Comparison of ENCODE assay signal across 22 cellular contexts in genomic region chr16:66399930-66400329, GRCh38. TPM values are rescaled to one million over a fixed set of nuclear protein-coding genes. Genes with fewer than 3 reads are reported as not detected.
DNase-seq lines count a peak whose midpoint lies in the region; FAIRE-seq and TF ChIP-seq lines count a peak whose summit lies in the region.
"Had no signal": no experiment of that assay in that cellular context is flagged by ENCODE, and none has a peak within 500 bp of the region (broad histone marks: within the 10 kb centered on the region; RNA-seq: fewer than 3 reads in every experiment).

No MANE protein-coding gene starts in this region.

- H3K9me1 ChIP-seq in endothelial cell of umbilical vein (replicated peaks; ENCODE audit: control insufficient read depth, extremely low read depth, insufficient read depth, low read length) = no peaks in the 10 kb centered on the region

- H3K4me1 Mint-ChIP-seq in neural progenitor cell = peaks cover 12% of the 10 kb centered on the region
- H3K4me1 Mint-ChIP-seq: activated naive CD8-positive, alpha-beta T cell treated with anti-CD3 and anti-CD28 coated beads, Interleukin-2, amount 10 ng/mL, durations not matched to agents 7 days and 5 days; CD14-positive monocyte; naive B cell had no signal

- H3K27me3 Mint-ChIP-seq in neural progenitor cell (ENCODE audit: insufficient read depth, low read depth) = peaks cover 19% of the 10 kb centered on the region

- FAIRE-seq in endothelial cell of umbilical vein (lab: Jason Lieb, UNC) (peak; percentile 26), RCC 7860 (lab: Jason Lieb, UNC) (no peak)

- dilution Hi-C loops in endothelial cell of umbilical vein (cut with MboI; ENCODE audit: extremely low pct_ligation_motif_present, low sequenced_read_pairs) = no loop called here

- no TSS peak for BruUV-seq in endothelial cell of umbilical vein (replicated peaks; lab: Mats Ljungman, UMichigan)

- CTCF ChIA-PET in endothelial cell of umbilical vein (lab: Charles Lee) = interaction anchor here (1.0 to 1.7 kb wide), 3 partner anchors 9 to 43 kb away, joined by 3 to 4 read pairs (median 4); no protein-coding TSS in a partner anchor

- H3K4me3 ChIP-seq in GM23248 = no peak overlapping the region
- H3K4me3 ChIP-seq in endothelial cell of umbilical vein (replicated peaks in 1 of 3; ENCODE audit: insufficient read depth in 1 of 3, low read depth in 1 of 3, low read length in 3 of 3) = no peak overlapping the region
- no peak overlapping the region for H3K4me3 ChIP-seq in neural progenitor cell
- no peak overlapping the region for H3K4me3 ChIP-seq in esophagus squamous epithelium
- H3K4me3 ChIP-seq: breast epithelium, lower lobe of right lung, SJSA1, suprapubic skin had no signal

- no peak overlapping the region for H3K9ac ChIP-seq in GM23248
- no peak overlapping the region for H3K9ac ChIP-seq in endothelial cell of umbilical vein (replicated peaks; ENCODE audit: extremely low read depth, insufficient read depth, low read length)
- no peak overlapping the region for H3K9ac ChIP-seq in neural progenitor cell

- no peaks in the 10 kb centered on the region for H4K20me1 ChIP-seq in GM23248 (ENCODE audit: insufficient read depth)
- H4K20me1 ChIP-seq in endothelial cell of umbilical vein (replicated peaks; ENCODE audit: control insufficient read depth, extremely low read depth, insufficient read depth, low read length) = no peaks in the 10 kb centered on the region
- no peaks in the 10 kb centered on the region for H4K20me1 ChIP-seq in neural progenitor cell (ENCODE audit: low read depth)

- H3K27ac ChIP-seq in GM23248 (no peak overlapping the region), endothelial cell of umbilical vein (ENCODE audit: insufficient read depth, low read depth, low read length) (no peak overlapping the region), neural progenitor cell (no peak overlapping the region), esophagus squamous epithelium (no peak overlapping the region)
- H3K27ac ChIP-seq: breast epithelium, lower lobe of right lung, SJSA1, suprapubic skin had no signal

- H3K36me3 ChIP-seq in GM23248 (ENCODE audit: low read depth) (no peaks in the 10 kb centered on the region), endothelial cell of umbilical vein (ENCODE audit: control insufficient read depth in 2 of 2, extremely low read depth in 1 of 2, insufficient read depth in 2 of 2, low read length in 2 of 2) (peaks cover 64 to 67% of the 10 kb centered on the region in 2 experiments), neural progenitor cell (no peaks in the 10 kb centered on the region), esophagus squamous epithelium (peaks cover 0 to 12% (median 0%) of the 10 kb centered on the region in 3 donors)
- H3K36me3 ChIP-seq: breast epithelium, SJSA1 had no signal

- no peak overlapping the region for H3K27ac Mint-ChIP-seq in neural progenitor cell
- H3K27ac Mint-ChIP-seq: activated naive CD8-positive, alpha-beta T cell treated with anti-CD3 and anti-CD28 coated beads, Interleukin-2, amount 10 ng/mL, durations not matched to agents 7 days and 5 days; CD14-positive monocyte; naive B cell had no signal

- no peaks in the 10 kb centered on the region for H3K9me2 ChIP-seq in GM23248 (ENCODE audit: insufficient read depth)

- H3K4me3 Mint-ChIP-seq in neural progenitor cell = no peak overlapping the region
- H3K4me3 Mint-ChIP-seq: activated naive CD8-positive, alpha-beta T cell treated with anti-CD3 and anti-CD28 coated beads, Interleukin-2, amount 10 ng/mL, durations not matched to agents 7 days and 5 days; CD14-positive monocyte; naive B cell had no signal

- H3K9me3 Mint-ChIP-seq in neural progenitor cell = peaks cover 3% of the 10 kb centered on the region
- H3K9me3 Mint-ChIP-seq: activated naive CD8-positive, alpha-beta T cell treated with anti-CD3 and anti-CD28 coated beads, Interleukin-2, amount 10 ng/mL, durations not matched to agents 7 days and 5 days had no signal

- H3K9me3 ChIP-seq in GM23248 (ENCODE audit: low read depth) (no peaks in the 10 kb centered on the region), endothelial cell of umbilical vein (replicated peaks; ENCODE audit: control insufficient read depth, insufficient read depth, low read length) (no peaks in the 10 kb centered on the region), neural progenitor cell (ENCODE audit: low read depth) (no peaks in the 10 kb centered on the region), esophagus squamous epithelium (peaks cover 0 to under 1% (median 0%) of the 10 kb centered on the region in 3 donors)
- H3K9me3 ChIP-seq: breast epithelium, lower lobe of right lung, SJSA1, suprapubic skin had no signal

- no peaks in the 10 kb centered on the region for H3K4me1 ChIP-seq in GM23248 (ENCODE audit: insufficient read depth)
- H3K4me1 ChIP-seq in endothelial cell of umbilical vein (ENCODE audit: control insufficient read depth, extremely low read depth, insufficient read depth, low read length) = no peaks in the 10 kb centered on the region
- peaks cover 8% of the 10 kb centered on the region for H3K4me1 ChIP-seq in neural progenitor cell
- H3K4me1 ChIP-seq in esophagus squamous epithelium = peaks cover 0 to 10% (median 0%) of the 10 kb centered on the region in 3 donors
- H3K4me1 ChIP-seq: breast epithelium, lower lobe of right lung, SJSA1, suprapubic skin had no signal

- H3K4me2 ChIP-seq in GM23248 (ENCODE audit: unreplicated experiment) (no peak overlapping the region), endothelial cell of umbilical vein (ENCODE audit: insufficient read depth, low read length) (no peak overlapping the region), neural progenitor cell (peak overlapping the region; percentile 25)

- H3K27me3 ChIP-seq in GM23248 (replicated peaks; ENCODE audit: insufficient read depth) (peaks cover 6% of the 10 kb centered on the region), endothelial cell of umbilical vein (ENCODE audit: control insufficient read depth in 2 of 2, insufficient read depth in 2 of 2, low read length in 2 of 2) (no peaks in the 10 kb centered on the region), neural progenitor cell (no peaks in the 10 kb centered on the region), esophagus squamous epithelium (peaks cover 0 to 10% (median 0%) of the 10 kb centered on the region in 4 donors)
- H3K27me3 ChIP-seq: SJSA1, suprapubic skin had no signal

- in situ Hi-C loops in GM23248 (cut with MboI) = loop anchor here (10.0 to 25.0 kb wide), 2 partner anchors 85 to 462 kb away; no protein-coding TSS in a partner anchor

- no peak for TF ChIP-seq POLR2A in endothelial cell of umbilical vein (IDR thresholded peaks at IDR 0.05; ENCODE audit: low read depth, low read length)
- no peak for TF ChIP-seq POLR2A in esophagus squamous epithelium (IDR thresholded peaks at IDR 0.05)

- TF ChIP-seq CTCF in endothelial cell of umbilical vein (IDR thresholded peaks at IDR 0.05; ENCODE audit: extremely low read depth in 1 of 2, insufficient read depth in 1 of 2, low read depth in 1 of 2, low read length in 2 of 2) (no peak), neural progenitor cell (IDR thresholded peaks at IDR 0.05) (no peak), esophagus squamous epithelium (IDR thresholded peaks at IDR 0.05) (no peak)

- WGBS in GM23248 (ENCODE audit: low coverage in 1 of 2, low lambda C conversion rate in 2 of 2, missing lambda C conversion rate in 2 of 2), 2 experiments = 67 to 85% methylated on average over 3 of the region's 3 CpGs
- 39 to 58% methylated on average over 3 of the region's 3 CpGs for WGBS in esophagus squamous epithelium, 2 donors

- intact Hi-C loops in endothelial cell of umbilical vein (cut with micrococcal nuclease) = no loop called here
- intact Hi-C loops in esophagus squamous epithelium (cut with DNase I) = loop anchor here (5.0 kb wide), 1 partner anchor 82 kb away; no protein-coding TSS in a partner anchor

- H2AFZ ChIP-seq in GM23248 = no peak overlapping the region
- H2AFZ ChIP-seq in endothelial cell of umbilical vein (ENCODE audit: low read depth, low read length) = no peak overlapping the region
- H2AFZ ChIP-seq in neural progenitor cell (replicated peaks) = peak overlapping the region; percentile 79

- DNase-seq in GM23248 = peak; percentile 7
- peak; percentile 56 for DNase-seq in NCI-H1694 treated with DMSO at 0.1 percent for 48 hours (lab: John Stamatoyannopoulos, UW)
- no peak for DNase-seq in endothelial cell of umbilical vein (ENCODE audit: low read depth, low spot score)
- DNase-seq in neural progenitor cell (ENCODE audit: low spot score) = peak; percentile 34
- DNase-seq in esophagus squamous epithelium (lab: John Stamatoyannopoulos, UW) = no peak
- no peak for DNase-seq in NCI-H446 (lab: John Stamatoyannopoulos, UW)
- no peak for DNase-seq in RCC 7860 (ENCODE audit: low spot score)
- DNase-seq in NCI-H2227 treated with DMSO at 0.1 percent for 48 hours (lab: John Stamatoyannopoulos, UW) = no peak
- DNase-seq: activated CD4-positive, alpha-beta T cell treated with anti-CD3 and anti-CD28 coated beads, Interleukin-2, amount 50 U/mL, for 1 hour; activated naive CD8-positive, alpha-beta T cell treated with anti-CD3 and anti-CD28 coated beads, Interleukin-2, amount 10 ng/mL, durations not matched to agents 7 days and 5 days; activated T-cell treated with anti-CD3 and anti-CD28 coated beads, Interleukin-2, amount 50 U/mL, for 48 hours; GOT3; lower lobe of right lung; naive B cell; NCI-H2029; stimulated activated CD4-positive, alpha-beta T cell treated with anti-CD3 and anti-CD28 coated beads, Interleukin-1b, Interleukin-23, amount 100 ng/mL, for 48 hours had no signal

- H3K79me2 ChIP-seq in GM23248 (ENCODE audit: insufficient read depth) (no peaks in the 10 kb centered on the region), endothelial cell of umbilical vein (ENCODE audit: control insufficient read depth, insufficient read depth, low read length) (peaks cover 21% of the 10 kb centered on the region), neural progenitor cell (ENCODE audit: low read depth) (no peaks in the 10 kb centered on the region)

- no peaks in the 10 kb centered on the region for H3K36me3 Mint-ChIP-seq in neural progenitor cell
- H3K36me3 Mint-ChIP-seq: activated naive CD8-positive, alpha-beta T cell treated with anti-CD3 and anti-CD28 coated beads, Interleukin-2, amount 10 ng/mL, durations not matched to agents 7 days and 5 days; CD14-positive monocyte; naive B cell had no signal

- POLR2A ChIA-PET in endothelial cell of umbilical vein (lab: Charles Lee) = no interaction called here

- no peaks in the 10 kb centered on the region for H3F3A ChIP-seq in GM23248 (ENCODE audit: insufficient read depth)
- peaks cover 6% of the 10 kb centered on the region for H3F3A ChIP-seq in neural progenitor cell (ENCODE audit: low read depth)

RNA-seq across cellular contexts. Expression of gene BEAN1, which starts 27.2 kb away (rescaled TPM):
- total RNA-seq in GM23248 (2014; rRNA removed; shearing (Covaris generic)) = 0.32 and 1.1 TPM in 2 replicates
- polyA plus RNA-seq in GM23248 (2016; fragmentation: Nextera tagmentation; extraction: Ambion mirVana) (0.50 and 0.89 TPM in 2 replicates), endothelial cell of umbilical vein (not detected in 2 replicates)
- total RNA-seq in endothelial cell of umbilical vein (not detected in 2 replicates), neural progenitor cell (ENCODE audit: low replicate concordance) (0.32 and 0.34 TPM in 2 replicates), esophagus squamous epithelium (1 to 10 TPM in 1 of 4 donors, under 1 TPM in 2, not detected in 1; 0.23 to 1.8 (median 0.76) TPM)
- 0.03 TPM in 1 of 2 replicates, not detected in the other for polyA plus RNA-seq in endothelial cell of umbilical vein (2011; cell fraction: cytosol; rRNA removed)
- polyA plus RNA-seq in endothelial cell of umbilical vein (2011; cell fraction: nucleus; rRNA removed) = not detected in 2 replicates
- 0.21 TPM in 1 of 2 replicates, not detected in the other for polyA plus RNA-seq in endothelial cell of umbilical vein (2012)
- not detected in 2 replicates for polyA minus RNA-seq in endothelial cell of umbilical vein
- polyA minus RNA-seq in endothelial cell of umbilical vein (2011; cell fraction: cytosol; rRNA and poly(A)+ RNA removed) = not detected
- not detected in 2 replicates for polyA minus RNA-seq in endothelial cell of umbilical vein (2011; cell fraction: nucleus; rRNA and poly(A)+ RNA removed)
- total RNA-seq: activated naive CD8-positive, alpha-beta T cell treated with anti-CD3 and anti-CD28 coated beads, Interleukin-2, amount 10 ng/mL, durations not matched to agents 7 days and 5 days; fibroblast of lung; HT-29; SJSA1 had no signal

RNA-seq across cellular contexts. Expression of gene CDH5, which starts 33.4 kb away (rescaled TPM):
- not detected in 2 replicates for total RNA-seq in GM23248 (2014; rRNA removed; shearing (Covaris generic))
- not detected in 2 replicates for polyA plus RNA-seq in GM23248 (2016; fragmentation: Nextera tagmentation; extraction: Ambion mirVana)
- 765 and 804 TPM in 2 replicates for total RNA-seq in endothelial cell of umbilical vein
- polyA plus RNA-seq in endothelial cell of umbilical vein = 815 and 836 TPM in 2 replicates
- polyA plus RNA-seq in endothelial cell of umbilical vein (2011; cell fraction: cytosol; rRNA removed) = 612 and 674 TPM in 2 replicates
- 968 and 1,022 TPM in 2 replicates for polyA plus RNA-seq in endothelial cell of umbilical vein (2011; cell fraction: nucleus; rRNA removed)
- 660 and 706 TPM in 2 replicates for polyA plus RNA-seq in endothelial cell of umbilical vein (2012)
- 1,106 and 1,227 TPM in 2 replicates for polyA minus RNA-seq in endothelial cell of umbilical vein
- 1.3 TPM for polyA minus RNA-seq in endothelial cell of umbilical vein (2011; cell fraction: cytosol; rRNA and poly(A)+ RNA removed)
- 678 and 739 TPM in 2 replicates for polyA minus RNA-seq in endothelial cell of umbilical vein (2011; cell fraction: nucleus; rRNA and poly(A)+ RNA removed)
- 0.25 TPM in 1 of 2 replicates, not detected in the other for total RNA-seq in neural progenitor cell (ENCODE audit: low replicate concordance)
- 10 to 100 TPM in 1 of 4 donors, 1 to 10 TPM in 3; 1.7 to 21.6 (median 8.0) TPM for total RNA-seq in esophagus squamous epithelium
- total RNA-seq: activated naive CD8-positive, alpha-beta T cell treated with anti-CD3 and anti-CD28 coated beads, Interleukin-2, amount 10 ng/mL, durations not matched to agents 7 days and 5 days; fibroblast of lung; HT-29; SJSA1 had no signal

Comparison
In these comparisons a context has a peak if more than half of its experiments do, and no peak if none do; other contexts are left out.
1. DNase-seq: peak in GM23248 (single experiment), NCI-H1694 treated with DMSO at 0.1 percent for 48 hours (single experiment) and neural progenitor cell (single experiment); none in endothelial cell of umbilical vein (single experiment), esophagus squamous epithelium (single experiment), NCI-H446 (0 of 2), RCC 7860 (single experiment) and NCI-H2227 treated with DMSO at 0.1 percent for 48 hours (single experiment).
2. RNA of gene CDH5, which starts 33.4 kb away (total RNA-seq): 765 to 804 TPM in endothelial cell of umbilical vein; 1.7 to 21.6 TPM in esophagus squamous epithelium, not detected in GM23248 and 0.25 TPM in neural progenitor cell; every median in the first group is over 10 times any median in the second.